In the genomic region with DNA sequence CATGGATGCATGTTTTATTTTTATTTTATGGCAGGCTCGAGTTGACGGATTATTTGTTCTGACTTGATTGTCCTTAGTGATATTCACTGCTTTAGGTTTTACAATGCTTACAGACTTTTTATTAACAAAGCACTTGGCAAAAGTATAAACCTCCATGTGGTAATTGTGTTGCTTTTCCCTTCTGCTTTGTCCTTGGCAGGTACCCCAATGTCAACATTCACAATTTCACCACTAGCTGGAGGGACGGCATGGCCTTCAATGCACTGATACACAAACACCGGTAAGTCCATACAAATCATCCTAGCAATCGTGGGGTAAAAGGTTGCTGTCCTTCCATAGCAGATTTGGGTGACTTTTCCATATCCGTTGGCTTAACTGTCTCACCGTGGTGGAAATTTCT, we compare ENCODE assay signal across 1 cellular context.
TF ChIP-seq lines count a peak whose summit lies in the region.

No MANE protein-coding gene starts in this region.

TF ChIP-seq in HepG2, 621 proteins besides CTCF, POLR2A, EP300 and RAD21 (continued from another document):
- TF ChIP-seq, protein P1, sequence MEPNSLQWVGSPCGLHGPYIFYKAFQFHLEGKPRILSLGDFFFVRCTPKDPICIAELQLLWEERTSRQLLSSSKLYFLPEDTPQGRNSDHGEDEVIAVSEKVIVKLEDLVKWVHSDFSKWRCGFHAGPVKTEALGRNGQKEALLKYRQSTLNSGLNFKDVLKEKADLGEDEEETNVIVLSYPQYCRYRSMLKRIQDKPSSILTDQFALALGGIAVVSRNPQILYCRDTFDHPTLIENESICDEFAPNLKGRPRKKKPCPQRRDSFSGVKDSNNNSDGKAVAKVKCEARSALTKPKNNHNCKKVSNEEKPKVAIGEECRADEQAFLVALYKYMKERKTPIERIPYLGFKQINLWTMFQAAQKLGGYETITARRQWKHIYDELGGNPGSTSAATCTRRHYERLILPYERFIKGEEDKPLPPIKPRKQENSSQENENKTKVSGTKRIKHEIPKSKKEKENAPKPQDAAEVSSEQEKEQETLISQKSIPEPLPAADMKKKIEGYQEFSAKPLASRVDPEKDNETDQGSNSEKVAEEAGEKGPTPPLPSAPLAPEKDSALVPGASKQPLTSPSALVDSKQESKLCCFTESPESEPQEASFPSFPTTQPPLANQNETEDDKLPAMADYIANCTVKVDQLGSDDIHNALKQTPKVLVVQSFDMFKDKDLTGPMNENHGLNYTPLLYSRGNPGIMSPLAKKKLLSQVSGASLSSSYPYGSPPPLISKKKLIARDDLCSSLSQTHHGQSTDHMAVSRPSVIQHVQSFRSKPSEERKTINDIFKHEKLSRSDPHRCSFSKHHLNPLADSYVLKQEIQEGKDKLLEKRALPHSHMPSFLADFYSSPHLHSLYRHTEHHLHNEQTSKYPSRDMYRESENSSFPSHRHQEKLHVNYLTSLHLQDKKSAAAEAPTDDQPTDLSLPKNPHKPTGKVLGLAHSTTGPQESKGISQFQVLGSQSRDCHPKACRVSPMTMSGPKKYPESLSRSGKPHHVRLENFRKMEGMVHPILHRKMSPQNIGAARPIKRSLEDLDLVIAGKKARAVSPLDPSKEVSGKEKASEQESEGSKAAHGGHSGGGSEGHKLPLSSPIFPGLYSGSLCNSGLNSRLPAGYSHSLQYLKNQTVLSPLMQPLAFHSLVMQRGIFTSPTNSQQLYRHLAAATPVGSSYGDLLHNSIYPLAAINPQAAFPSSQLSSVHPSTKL (CRISPR knock-in tag; IDR thresholded peaks at IDR 0.05): peak; percentile 75
- TF ChIP-seq ZNF343 (CRISPR knock-in tag; IDR thresholded peaks at IDR 0.05) (no peak), SMAD3 (CRISPR knock-in tag; IDR thresholded peaks at IDR 0.05) (peak; percentile 48; the same call in 1 of the 2 replicates), ZNF644 (CRISPR knock-in tag; IDR thresholded peaks at IDR 0.05; ENCODE audit: low read depth) (0 out of 2 replicates have a peak, but pooled peaks have one; percentile 38), SAP130 (CRISPR knock-in tag; IDR thresholded peaks at IDR 0.05; ENCODE audit: low read depth) (peak; percentile 52), HIC2 (CRISPR knock-in tag; IDR thresholded peaks at IDR 0.05; ENCODE audit: low read depth) (0 out of 2 replicates have a peak, but pooled peaks have one; percentile 21), RBM22 (optimal IDR thresholded peaks at IDR 0.05; ENCODE audit: low read length) (peak; percentile 86), FOXP1 (IDR thresholded peaks at IDR 0.05) (no peak), FOXP1 (CRISPR knock-in tag; IDR thresholded peaks at IDR 0.05) (peak; percentile 46; the same call in 1 of the 2 replicates), ESRRA (CRISPR knock-in tag; IDR thresholded peaks at IDR 0.05; ENCODE audit: low read depth) (0 out of 2 replicates have a peak, but pooled peaks have one; percentile 38), HOXA3 (CRISPR knock-in tag; IDR thresholded peaks at IDR 0.05) (0 out of 2 replicates have a peak, but pooled peaks have one; percentile 19), SRSF1 (optimal IDR thresholded peaks at IDR 0.05; ENCODE audit: low read depth, low read length) (no peak), NFE2L1 (CRISPR knock-in tag; IDR thresholded peaks at IDR 0.05; ENCODE audit: borderline replicate concordance) (no peak), NR2F1 (CRISPR knock-in tag; IDR thresholded peaks at IDR 0.05) (no peak), SALL1 (CRISPR knock-in tag; IDR thresholded peaks at IDR 0.05) (peak; percentile 48; the same call in 1 of the 2 replicates), ZBTB10 (CRISPR knock-in tag; IDR thresholded peaks at IDR 0.05; ENCODE audit: borderline replicate concordance) (peak; percentile 99), AHDC1 (CRISPR knock-in tag; IDR thresholded peaks at IDR 0.05; ENCODE audit: borderline replicate concordance) (peak; percentile 35; the same call in 1 of the 2 replicates)
- TF ChIP-seq, protein P2, sequence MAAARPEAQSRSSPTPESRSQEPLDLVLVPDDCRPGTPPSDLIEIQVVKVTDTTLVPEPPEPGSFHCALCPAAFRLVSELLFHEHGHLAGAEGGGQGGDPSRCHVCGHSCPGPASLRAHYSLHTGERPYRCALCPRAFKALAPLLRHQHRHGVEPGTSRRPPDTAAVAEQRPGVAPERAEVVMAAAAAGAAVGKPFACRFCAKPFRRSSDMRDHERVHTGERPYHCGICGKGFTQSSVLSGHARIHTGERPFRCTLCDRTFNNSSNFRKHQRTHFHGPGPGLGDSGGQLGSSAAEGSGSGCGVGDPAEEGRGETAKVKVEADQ (CRISPR knock-in tag; IDR thresholded peaks at IDR 0.05; ENCODE audit: borderline replicate concordance): 0 out of 2 replicates have a peak, but pooled peaks have one; percentile 46
